ENCODE assay signal across 8 cellular contexts in the genomic region with DNA sequence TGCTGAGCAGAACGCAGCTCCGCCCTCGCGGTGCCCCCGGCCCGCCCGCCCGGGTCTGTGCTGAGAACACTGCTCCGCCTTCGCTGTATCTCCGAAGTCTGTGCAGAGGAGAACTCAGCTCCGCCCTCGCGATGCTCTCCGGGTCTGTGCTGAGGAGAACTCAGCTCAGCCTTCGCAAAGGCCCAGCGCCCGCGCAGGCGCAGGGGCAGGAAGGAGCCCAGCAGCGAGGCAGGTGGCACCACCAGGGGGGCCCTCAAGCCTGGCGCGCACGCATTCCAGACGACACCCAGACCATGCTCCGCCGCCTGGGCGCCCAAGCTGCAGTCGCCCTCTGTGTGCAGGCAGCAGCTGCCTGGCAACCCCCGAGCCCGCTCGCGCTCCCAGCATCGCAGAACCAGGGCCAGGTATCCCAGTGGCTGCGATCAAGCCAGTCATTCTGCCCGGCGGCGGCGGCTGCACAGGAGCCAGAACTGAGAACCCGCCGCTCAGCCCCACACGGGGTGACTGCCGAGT.
DNase-seq lines count a peak whose midpoint lies in the region; TF ChIP-seq lines count a peak whose summit lies in the region.
"Not testable (repeated sequence)": the region's sequence is repeated elsewhere in the genome, so short reads cannot be mapped to it uniquely, and the experiment has no call there.

No MANE protein-coding gene starts in this region.

- not testable (repeated sequence) for H3K4me1 ChIP-seq in iPS-18a (ENCODE audit: control insufficient read depth, low read depth, low read length); neuronal stem cell (ENCODE audit: control insufficient read depth in 2 of 2, insufficient read depth in 1 of 2, low read depth in 1 of 2, low read length in 2 of 2)

- H3K27me3 Mint-ChIP-seq in activated CD4-positive, alpha-beta T cell treated with anti-CD3 and anti-CD28 coated beads, Interleukin-2, amount 10 ng/mL, durations not matched to agents 24 days and 14 days, result peaks cover 27% of the 10 kb centered on the region

- H3K4ac ChIP-seq in neuronal stem cell (ENCODE audit: low read length), result not testable (repeated sequence)

- not testable (repeated sequence) for TF ChIP-seq EP300 in Ishikawa (IDR thresholded peaks at IDR 0.05; ENCODE audit: borderline replicate concordance)

- not testable (repeated sequence) for H3K23ac ChIP-seq in neuronal stem cell (ENCODE audit: low read depth, low read length, poor library complexity)

- not testable (repeated sequence) for H3K27ac ChIP-seq in iPS-18a (ENCODE audit: low read length); neuronal stem cell (replicated peaks; ENCODE audit: low read length)

- H3K36me3 Mint-ChIP-seq in activated CD4-positive, alpha-beta T cell treated with anti-CD3 and anti-CD28 coated beads, Interleukin-2, amount 10 ng/mL, durations not matched to agents 24 days and 14 days (ENCODE audit: low read depth), result not testable (repeated sequence)

- H2BK12ac ChIP-seq in neuronal stem cell (ENCODE audit: low read length), result not testable (repeated sequence)

- H3K4me3 ChIP-seq in epithelial cell of esophagus (ENCODE audit: low read length) (peak overlapping the region; percentile 31), iPS-18a (ENCODE audit: low read length) (peak overlapping the region; percentile 50), neuronal stem cell (ENCODE audit: low read length in 2 of 2) (peak overlapping the region; percentile 20 to 74)

- not testable (repeated sequence) for TF ChIP-seq RAD21 in Ishikawa (IDR thresholded peaks at IDR 0.05; ENCODE audit: low read depth)

- not testable (repeated sequence) for H3K9me3 ChIP-seq in iPS-18a (ENCODE audit: control insufficient read depth, low read depth, low read length); neuronal stem cell (replicated peaks in 1 of 2; ENCODE audit: control insufficient read depth in 2 of 2, insufficient read depth in 1 of 2, low read depth in 1 of 2, low read length in 2 of 2)

- H2BK15ac ChIP-seq in neuronal stem cell (ENCODE audit: low read length), result not testable (repeated sequence)

- H2BK120ac ChIP-seq in neuronal stem cell (ENCODE audit: low read depth, low read length), result not testable (repeated sequence)

- H3K9me3 Mint-ChIP-seq in activated CD4-positive, alpha-beta T cell treated with anti-CD3 and anti-CD28 coated beads, Interleukin-2, amount 10 ng/mL, durations not matched to agents 24 days and 14 days, result not testable (repeated sequence)

- H3K27me3 ChIP-seq in iPS-18a (ENCODE audit: control insufficient read depth, insufficient read depth, low read length); neuronal stem cell (ENCODE audit: control insufficient read depth in 3 of 3, insufficient read depth in 3 of 3, low read depth in 1 of 3, low read length in 3 of 3): not testable (repeated sequence)

- H3K18ac ChIP-seq in neuronal stem cell (ENCODE audit: low read length), result peak overlapping the region; percentile 80

- not testable (repeated sequence) for H3K9ac ChIP-seq in iPS-18a (ENCODE audit: low read length)
- H3K9ac ChIP-seq in neuronal stem cell (ENCODE audit: low read depth, low read length, poor library complexity), result peak overlapping the region; percentile 60

- H3K14ac ChIP-seq in neuronal stem cell (ENCODE audit: low read length), result not testable (repeated sequence)

- H3K4me1 Mint-ChIP-seq in activated CD4-positive, alpha-beta T cell treated with anti-CD3 and anti-CD28 coated beads, Interleukin-2, amount 10 ng/mL, durations not matched to agents 24 days and 14 days, result not testable (repeated sequence)

- intact Hi-C loops in activated CD4-positive, alpha-beta T cell treated with anti-CD3 and anti-CD28 coated beads, Interleukin-2, amount 10 ng/mL, durations not matched to agents 24 days and 14 days (cut with micrococcal nuclease), result not testable (repeated sequence)

- not testable (repeated sequence) for H3K27ac Mint-ChIP-seq in activated CD4-positive, alpha-beta T cell treated with anti-CD3 and anti-CD28 coated beads, Interleukin-2, amount 10 ng/mL, durations not matched to agents 24 days and 14 days

- peak overlapping the region; percentile 29 for H2AFZ ChIP-seq in neuronal stem cell (ENCODE audit: low read length)

- not testable (repeated sequence) for H3K79me1 ChIP-seq in neuronal stem cell (ENCODE audit: low read depth, low read length)

- not testable (repeated sequence) for H4K8ac ChIP-seq in neuronal stem cell (ENCODE audit: low read depth, low read length)

- not testable (repeated sequence) for H3K4me3 Mint-ChIP-seq in activated CD4-positive, alpha-beta T cell treated with anti-CD3 and anti-CD28 coated beads, Interleukin-2, amount 10 ng/mL, durations not matched to agents 24 days and 14 days

- H2BK5ac ChIP-seq in neuronal stem cell (ENCODE audit: low read length), result not testable (repeated sequence)

- DNase-seq in COLO668 (lab: John Stamatoyannopoulos, UW; ENCODE audit: unreplicated experiment) (peak; percentile 89), NCI-H524 (lab: John Stamatoyannopoulos, UW) (peak; percentile 67 to 91), epithelial cell of esophagus (ENCODE audit: low read depth) (peak; percentile 57), neuronal stem cell (ENCODE audit: low spot score) (peak; percentile 57), superior temporal gyrus (ENCODE audit: extremely low spot score) (peak; percentile 70)
- DNase-seq in activated CD4-positive, alpha-beta T cell treated with anti-CD3 and anti-CD28 coated beads, Interleukin-2, amount 10 ng/mL, durations not matched to agents 24 days and 14 days, result peak; percentile 56

- WGBS in neuronal stem cell (ENCODE audit: extremely low coverage in 2 of 2, insufficient read length in 2 of 2, insufficient replicate concordance in 1 of 2), 2 donors, result no CpG with 5 or more reads among the region's 43 CpGs

- not testable (repeated sequence) for H4K91ac ChIP-seq in neuronal stem cell (ENCODE audit: low read depth, low read length, poor library complexity)

- H2AK5ac ChIP-seq in neuronal stem cell (ENCODE audit: low read depth, low read length), result not testable (repeated sequence)

- peak overlapping the region; percentile 77 for H3K4me2 ChIP-seq in neuronal stem cell (ENCODE audit: insufficient read depth, low read length, poor library complexity, severe bottlenecking)

- not testable (repeated sequence) for TF ChIP-seq CTCF in epithelial cell of esophagus (IDR thresholded peaks at IDR 0.05; ENCODE audit: insufficient read depth, low read depth, low read length, missing control alignments)

- not testable (repeated sequence) for H3K36me3 ChIP-seq in iPS-18a (ENCODE audit: control insufficient read depth, low read depth, low read length); neuronal stem cell (replicated peaks in 1 of 2; ENCODE audit: control insufficient read depth in 2 of 2, insufficient read depth in 2 of 2, low read length in 2 of 2)

TF ChIP-seq in Ishikawa, 13 proteins besides CTCF, POLR2A, EP300 and RAD21:
- TF ChIP-seq MAX (IDR thresholded peaks at IDR 0.05), result peak; percentile 68
